12 cellular contexts compared by ENCODE assay signal in the genomic region with DNA sequence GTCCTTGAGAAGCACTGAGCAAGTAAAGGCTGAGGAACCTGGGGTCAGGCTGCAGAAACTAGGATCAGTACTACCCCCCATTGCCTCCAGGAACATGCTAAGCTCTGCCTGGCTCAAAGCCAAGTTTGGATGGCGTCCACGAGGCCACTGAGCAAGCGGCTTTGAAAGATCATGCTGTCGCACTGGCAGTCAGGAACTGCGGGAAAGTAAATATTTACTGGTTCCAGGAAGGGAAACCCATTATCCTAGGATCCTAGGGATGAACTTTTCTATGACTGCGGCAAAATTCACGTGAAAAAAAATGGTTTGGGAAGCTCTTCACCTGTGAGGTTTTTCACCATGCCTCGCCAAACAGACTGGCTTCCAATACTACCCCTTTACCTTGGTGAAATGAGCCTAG.
DNase-seq lines count a peak whose midpoint lies in the region; ATAC-seq, FAIRE-seq and TF ChIP-seq lines count a peak whose summit lies in the region.
"Had no signal": no experiment of that assay in that cellular context is flagged by ENCODE, and none has a peak within 500 bp of the region (broad histone marks: within the 10 kb centered on the region; RNA-seq: fewer than 3 reads in every experiment).

No MANE protein-coding gene starts in this region.

- no peaks in the 10 kb centered on the region for H3K27me3 ChIP-seq in mammary epithelial cell (ENCODE audit: insufficient read depth, low read length)
- H3K27me3 ChIP-seq: ovary had no signal

- dilution Hi-C loops in mammary epithelial cell (cut with HindIII; ENCODE audit: low sequenced_read_pairs), result no loop called here

- TF ChIP-seq CTCF in MCF 10A (IDR thresholded peaks at IDR 0.05; ENCODE audit: unreplicated experiment), result no peak
- TF ChIP-seq CTCF in mammary epithelial cell (conservative IDR thresholded peaks at IDR 0.05 in 1 of 2, IDR thresholded peaks at IDR 0.05 in 1 of 2; ENCODE audit: extremely low read depth in 1 of 2, insufficient read depth in 1 of 2, low read depth in 1 of 2, low read length in 2 of 2), result no peak
- no peak for TF ChIP-seq CTCF in WTC11 (IDR thresholded peaks at IDR 0.05)

- no peaks in the 10 kb centered on the region for H3K4me1 Mint-ChIP-seq in MCF 10A (ENCODE audit: insufficient read depth, unreplicated experiment)
- peaks cover 14% of the 10 kb centered on the region for H3K4me1 Mint-ChIP-seq in WTC11

- no peak for ATAC-seq in WTC11
- ATAC-seq in HG02623 (IDR thresholded peaks at IDR 0.05; ENCODE audit: unreplicated experiment), result no peak

- H2AFZ ChIP-seq in mammary epithelial cell (ENCODE audit: low read depth, low read length), result no peak overlapping the region

- FAIRE-seq in urothelium cell line (lab: Jason Lieb, UNC) (no peak), HTR-8/SVneo (lab: Jason Lieb, UNC) (no peak)
- FAIRE-seq: colon had no signal

- intact Hi-C loops in MCF 10A (cut with micrococcal nuclease), result no loop called here
- intact Hi-C loops in mammary epithelial cell (cut with micrococcal nuclease), result loop anchor here (10.0 kb wide), 1 partner anchor 200 kb away; a partner anchor contains a TSS

- CTCF ChIA-PET in MCF 10A (lab: Yijun Ruan, JAX) (interaction anchor here (0.7 kb wide), 1 partner anchor 962 kb away, joined by 4 read pairs; no protein-coding TSS in a partner anchor), mammary epithelial cell (lab: Charles Lee; ENCODE audit: low non-redundant PET) (no interaction called here), WTC11 (lab: Charles Lee) (no interaction called here)

- BruUV-seq in MCF 10A (replicated peaks; lab: Mats Ljungman, UMichigan) (no TSS peak), mammary epithelial cell (replicated peaks; lab: Mats Ljungman, UMichigan) (no TSS peak)

- H3K27ac ChIP-seq in mammary epithelial cell (ENCODE audit: insufficient read depth, low read depth, low read length), result no peak overlapping the region
- H3K27ac ChIP-seq: ovary had no signal

- peak; percentile 46 for DNase-seq in MCF 10A (ENCODE audit: unreplicated experiment)
- no peak for DNase-seq in mammary epithelial cell
- DNase-seq in WTC11 (ENCODE audit: low spot score), result no peak
- DNase-seq in kidney tubule cell (ENCODE audit: low spot score), result peak; percentile 18
- DNase-seq in urothelium cell line (ENCODE audit: low spot score), result peak; percentile 13
- no peak for DNase-seq in HTR-8/SVneo (ENCODE audit: insufficient read length, low spot score)
- no peak for DNase-seq in DMS114 treated with DMSO at 0.1 percent for 48 hours (lab: John Stamatoyannopoulos, UW; ENCODE audit: unreplicated experiment)
- DNase-seq: ACHN had no signal

- H3K27me3 Mint-ChIP-seq in MCF 10A (ENCODE audit: insufficient read depth, unreplicated experiment), result no peaks in the 10 kb centered on the region
- no peaks in the 10 kb centered on the region for H3K27me3 Mint-ChIP-seq in WTC11 (ENCODE audit: low read depth)

- no peaks in the 10 kb centered on the region for H3K4me1 ChIP-seq in mammary epithelial cell (ENCODE audit: insufficient read depth, low read length)

- H3K36me3 Mint-ChIP-seq in MCF 10A (ENCODE audit: insufficient read depth, unreplicated experiment), result no peaks in the 10 kb centered on the region
- peaks cover 4% of the 10 kb centered on the region; the same call in 1 of the 2 replicates for H3K36me3 Mint-ChIP-seq in WTC11

- no peak overlapping the region for H3K4me3 ChIP-seq in mammary epithelial cell (replicated peaks in 1 of 3; ENCODE audit: insufficient read depth in 1 of 3, low read depth in 2 of 3, low read length in 3 of 3)
- H3K4me3 ChIP-seq: ovary had no signal

- in situ Hi-C loops in mammary epithelial cell (cut with MboI; ENCODE audit: low sequenced_read_pairs in 2 of 2), result loop anchor here in 1 of 2 donors (25.0 kb wide), 1 partner anchor 973 kb away; no protein-coding TSS in a partner anchor

- 66% methylated on average over 8 of the region's 8 CpGs for WGBS in mammary epithelial cell (ENCODE audit: low coverage, missing lambda C conversion rate)

- no peaks in the 10 kb centered on the region for H3K79me2 ChIP-seq in mammary epithelial cell (ENCODE audit: insufficient read depth, low read length)

- H3K9me3 ChIP-seq in mammary epithelial cell (replicated peaks; ENCODE audit: insufficient read depth, low read length), result no peaks in the 10 kb centered on the region
- H3K9me3 ChIP-seq: ovary had no signal

- no peak overlapping the region for H3K9ac ChIP-seq in mammary epithelial cell (ENCODE audit: insufficient read depth, low read length)

- H3K4me2 ChIP-seq in mammary epithelial cell (ENCODE audit: insufficient read depth, low read depth, low read length), result no peak overlapping the region

- no peak overlapping the region for H3K4me3 Mint-ChIP-seq in MCF 10A (ENCODE audit: unreplicated experiment)
- no peak overlapping the region for H3K4me3 Mint-ChIP-seq in WTC11
- H3K4me3 Mint-ChIP-seq: T-helper 2 cell treated with Interferon-gamma antibody and Interleukin-4, amounts not matched to agents 5 μg/mL and 100 μg/mL, for 36 hours had no signal

- H3K9me3 Mint-ChIP-seq in MCF 10A (ENCODE audit: unreplicated experiment), result no peaks in the 10 kb centered on the region
- peaks cover 17% of the 10 kb centered on the region for H3K9me3 Mint-ChIP-seq in WTC11
- H3K9me3 Mint-ChIP-seq: T-helper 2 cell treated with Interferon-gamma antibody and Interleukin-4, amounts not matched to agents 5 μg/mL and 100 μg/mL, for 36 hours had no signal

- no peaks in the 10 kb centered on the region for H4K20me1 ChIP-seq in mammary epithelial cell (ENCODE audit: insufficient read depth, low read length)

- H3K36me3 ChIP-seq in mammary epithelial cell (ENCODE audit: insufficient read depth, low read length), result no peaks in the 10 kb centered on the region
- H3K36me3 ChIP-seq: ovary had no signal

- no peak overlapping the region for H3K27ac Mint-ChIP-seq in MCF 10A (ENCODE audit: low read depth, unreplicated experiment)
- no peak overlapping the region for H3K27ac Mint-ChIP-seq in WTC11
- H3K27ac Mint-ChIP-seq: T-helper 2 cell treated with Interferon-gamma antibody and Interleukin-4, amounts not matched to agents 5 μg/mL and 100 μg/mL, for 36 hours had no signal

- POLR2A ChIA-PET in MCF 10A (lab: Yijun Ruan, JAX), result no interaction called here
- POLR2A ChIA-PET in WTC11 (lab: Charles Lee), result no interaction called here

TF ChIP-seq in WTC11, 78 proteins besides CTCF, POLR2A, EP300 and RAD21:
- TF ChIP-seq SP1 (CRISPR knock-in tag; conservative IDR thresholded peaks at IDR 0.05), result no peak
- peak; percentile 39; the same call in 1 of the 2 replicates for TF ChIP-seq GABPB1 (CRISPR knock-in tag; IDR thresholded peaks at IDR 0.05)

Comparison
In these comparisons a context has a peak if more than half of its experiments do, and no peak if none do; other contexts are left out.
1. DNase-seq: peak in MCF 10A (single experiment), kidney tubule cell (single experiment) and urothelium cell line (single experiment); none in mammary epithelial cell (single experiment), WTC11 (single experiment), HTR-8/SVneo (single experiment) and DMS114 treated with DMSO at 0.1 percent for 48 hours (single experiment).